ENCODE assay signal across 6 cellular contexts in the genomic region with DNA sequence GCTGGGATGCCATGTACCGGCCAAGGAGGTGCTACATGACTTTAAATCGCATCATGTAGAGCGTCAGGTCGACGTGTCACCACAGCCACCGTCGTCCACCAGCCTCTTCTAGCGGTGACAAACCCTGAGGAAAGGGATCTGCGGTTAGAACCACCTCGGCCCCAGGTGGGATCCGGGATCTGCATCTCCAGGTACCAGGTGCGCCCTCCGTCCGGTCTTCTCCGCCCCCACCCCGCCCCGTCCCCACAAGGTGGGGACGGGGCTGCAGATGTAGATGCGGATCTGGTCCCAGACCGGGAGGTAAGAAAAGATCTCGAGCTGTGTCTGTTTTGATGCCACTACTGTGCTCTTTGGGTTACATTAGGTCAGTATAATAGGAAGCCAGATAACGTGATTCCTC.
"Had no signal": no experiment of that assay in that cellular context is flagged by ENCODE, and none has a peak within 500 bp of the region (broad histone marks: within the 10 kb centered on the region; RNA-seq: fewer than 3 reads in every experiment).

No MANE protein-coding gene starts in this region.

- H3K9me3 ChIP-seq: HAP-1 had no signal

- H3K36me3 ChIP-seq: HAP-1 had no signal

- DNase-seq: GM23248, GOT3, H7, HFFc6 had no signal

- H3K4me1 ChIP-seq: HAP-1 had no signal

- FAIRE-seq: HepG2 had no signal

- H3K27ac ChIP-seq: GM23248 had no signal

- H3K4me3 ChIP-seq: GM23248, HAP-1 had no signal

- H2AFZ ChIP-seq: GM23248 had no signal

- H3K9ac ChIP-seq: GM23248 had no signal
